Comparison of ENCODE assay signal across 8 cellular contexts in genomic region chr1:89842547-89843278, GRCh38. TPM values are rescaled to one million over a fixed set of nuclear protein-coding genes. Genes with fewer than 3 reads are reported as not detected.
A peak's percentile ranks its signal among the peaks of the same experiment; 100 is the strongest.
DNase-seq lines count a peak whose midpoint lies in the region; ATAC-seq and TF ChIP-seq lines count a peak whose summit lies in the region.

No MANE protein-coding gene starts in this region.

- H3K9me3 ChIP-seq in SJCRH30 (replicated peaks) (no peaks in the 10 kb centered on the region), fibroblast of lung (ENCODE audit: control insufficient read depth, insufficient read depth, low read depth, low read length) (no peaks in the 10 kb centered on the region), osteoblast (ENCODE audit: low read depth, low read length) (no peaks in the 10 kb centered on the region)

- TF ChIP-seq CTCF in AG09309 (IDR thresholded peaks at IDR 0.05; ENCODE audit: control insufficient read depth, insufficient read depth, low read depth, low read length, missing control alignments) (no peak), fibroblast of lung (conservative IDR thresholded peaks at IDR 0.05 in 1 of 2, IDR thresholded peaks at IDR 0.05 in 1 of 2; ENCODE audit: low read depth in 1 of 2, low read length in 2 of 2) (no peak), osteoblast (IDR thresholded peaks at IDR 0.05; ENCODE audit: extremely low read depth, low read depth, low read length) (no peak)

- H3K27me3 ChIP-seq in SJCRH30 (no peaks in the 10 kb centered on the region), fibroblast of lung (ENCODE audit: control insufficient read depth, insufficient read depth, low read length) (no peaks in the 10 kb centered on the region), osteoblast (ENCODE audit: insufficient read depth, low read length) (no peaks in the 10 kb centered on the region)

- H3K79me2 ChIP-seq in fibroblast of lung (ENCODE audit: control insufficient read depth, insufficient read depth, low read length) (peaks cover 5% of the 10 kb centered on the region), osteoblast (ENCODE audit: insufficient read depth, low read length) (peaks cover 27% of the 10 kb centered on the region)

- DNase-seq in AG09309 (ENCODE audit: low read depth) (no peak), SJCRH30 (peak in 1 of 2 experiments; percentile 5), fibroblast of lung (ENCODE audit: low read depth in 2 of 2) (peak; percentile 47 to 63), osteoblast (ENCODE audit: insufficient read length, low spot score, missing footprints) (peak; percentile 46), NCI-H2196 treated with DMSO at 0.1 percent for 48 hours (lab: John Stamatoyannopoulos, UW; ENCODE audit: unreplicated experiment) (no peak), OCI-M2 (lab: John Stamatoyannopoulos, UW; ENCODE audit: unreplicated experiment) (no peak)

- H3K27ac ChIP-seq in SJCRH30 (peak overlapping the region; percentile 76), fibroblast of lung (ENCODE audit: insufficient read depth, low read length) (peak overlapping the region; percentile 77), osteoblast (ENCODE audit: low read depth, low read length) (peak overlapping the region; percentile 81)

- no peaks in the 10 kb centered on the region for H3K4me1 ChIP-seq in SJCRH30
- H3K4me1 ChIP-seq in fibroblast of lung (ENCODE audit: control insufficient read depth, extremely low read depth, insufficient read depth, low read length), result peaks cover 4% of the 10 kb centered on the region
- peaks cover 17% of the 10 kb centered on the region for H3K4me1 ChIP-seq in osteoblast (ENCODE audit: insufficient read depth, low read length)

- H4K20me1 ChIP-seq in fibroblast of lung (ENCODE audit: control insufficient read depth, extremely low read depth, insufficient read depth, low read length) (no peaks in the 10 kb centered on the region), osteoblast (ENCODE audit: insufficient read depth, low read length) (no peaks in the 10 kb centered on the region)

- ATAC-seq in GM18861 (IDR thresholded peaks at IDR 0.05; ENCODE audit: unreplicated experiment), result peak; percentile 32
- ATAC-seq in HG03045 (IDR thresholded peaks at IDR 0.05; ENCODE audit: unreplicated experiment), result peak; percentile 55

- no peaks in the 10 kb centered on the region for H3K36me3 ChIP-seq in SJCRH30
- no peaks in the 10 kb centered on the region for H3K36me3 ChIP-seq in fibroblast of lung (ENCODE audit: control insufficient read depth, insufficient read depth, low read length)
- H3K36me3 ChIP-seq in osteoblast (ENCODE audit: insufficient read depth, low read length), result no peaks in the 10 kb centered on the region

- H3K4me2 ChIP-seq in fibroblast of lung (ENCODE audit: extremely low read depth, insufficient read depth, low read length) (peak overlapping the region; percentile 57), osteoblast (ENCODE audit: insufficient read depth, low read length) (peak overlapping the region; percentile 96)

- H3K4me3 ChIP-seq in AG09309 (ENCODE audit: control insufficient read depth, low read depth, low read length) (peak overlapping the region; percentile 66), SJCRH30 (peak overlapping the region; percentile 88), fibroblast of lung (replicated peaks in 1 of 4; ENCODE audit: control extremely low read depth in 1 of 4, insufficient read depth in 1 of 4, low read depth in 3 of 4, low read length in 4 of 4) (peak overlapping the region; percentile 67 to 81 (median 79)), osteoblast (ENCODE audit: insufficient read depth, low read length) (peak overlapping the region; percentile 94)

- H2AFZ ChIP-seq in fibroblast of lung (ENCODE audit: low read length) (peak overlapping the region; percentile 77), osteoblast (ENCODE audit: low read length) (peak overlapping the region; percentile 78)

- peak overlapping the region; percentile 93 for H3K9ac ChIP-seq in fibroblast of lung (ENCODE audit: insufficient read depth, low read length)

RNA-seq across cellular contexts. Expression of gene LRRC8D, which starts 21.9 kb away (rescaled TPM):
- 13.4 and 16.1 TPM in 2 replicates for total RNA-seq in SJCRH30 (2014; rRNA removed; shearing (Covaris generic))
- 28.8 and 41.0 TPM in 2 replicates for total RNA-seq in fibroblast of lung
- polyA plus RNA-seq in fibroblast of lung, result 40.0 and 58.1 TPM in 2 replicates
- 21.9 and 30.3 TPM in 2 replicates for polyA plus RNA-seq in fibroblast of lung (2012)
- 16.8 and 22.9 TPM in 2 replicates for polyA minus RNA-seq in fibroblast of lung (ENCODE audit: low replicate concordance)
- 23.6 and 30.4 TPM in 2 replicates for total RNA-seq in osteoblast

Comparison
In these comparisons a context has a peak if more than half of its experiments do, and no peak if none do; other contexts are left out.
1. DNase-seq: peak in fibroblast of lung (2 of 2) and osteoblast (single experiment); none in AG09309 (single experiment), NCI-H2196 treated with DMSO at 0.1 percent for 48 hours (single experiment) and OCI-M2 (single experiment).
2. Peak in every context shown above with its lines, with median percentiles within 50 percentile points of each other: H3K4me3 ChIP-seq and H3K27ac ChIP-seq.